Comparison of ENCODE assay signal across 8 cellular contexts in genomic region chr9:27528886-27529315, GRCh38. TPM values are rescaled to one million over a fixed set of nuclear protein-coding genes. Genes with fewer than 3 reads are reported as not detected.
A peak's percentile ranks its signal among the peaks of the same experiment; 100 is the strongest.
DNase-seq lines count a peak whose midpoint lies in the region; ATAC-seq and TF ChIP-seq lines count a peak whose summit lies in the region.

No MANE protein-coding gene starts in this region.

- H3K4me3 ChIP-seq in epithelial cell of proximal tubule (ENCODE audit: low read depth, low read length) (peak overlapping the region; percentile 70), mucosa of stomach (ENCODE audit: low read length) (peak overlapping the region; percentile 76)

- ATAC-seq in GM21390 (IDR thresholded peaks at IDR 0.05; ENCODE audit: unreplicated experiment) (peak; percentile 39), HG03469 (IDR thresholded peaks at IDR 0.05; ENCODE audit: unreplicated experiment) (no peak)
- ATAC-seq in stimulated activated naive CD8-positive, alpha-beta T cell treated with anti-CD3 and anti-CD28 coated beads, Interleukin-15, amount 100 ng/mL, for 72 hours, result peak; percentile 70

- H3K4me3 Mint-ChIP-seq in stimulated activated naive CD8-positive, alpha-beta T cell treated with anti-CD3 and anti-CD28 coated beads, Interleukin-15, amount 100 ng/mL, for 72 hours, result peak overlapping the region; percentile 89 to 91

- H3K9ac ChIP-seq in mucosa of stomach (ENCODE audit: low read length), result peak overlapping the region; percentile 91

- H3K9me3 ChIP-seq in mucosa of stomach (ENCODE audit: control insufficient read depth, low read length), result no peaks in the 10 kb centered on the region

- no peaks in the 10 kb centered on the region for H3K36me3 ChIP-seq in mucosa of stomach (ENCODE audit: control insufficient read depth, insufficient read depth, low read length)

- no peaks in the 10 kb centered on the region for H3K27me3 ChIP-seq in mucosa of stomach (ENCODE audit: control insufficient read depth, insufficient read depth, low read length)

- peak; percentile 88 for DNase-seq in CD1c-positive myeloid dendritic cell (ENCODE audit: extremely low spot score)
- DNase-seq in HuH-7.5 (ENCODE audit: low spot score), result peak; percentile 25
- peak; percentile 73 for DNase-seq in activated CD8-positive, alpha-beta memory T cell treated with anti-CD3 and anti-CD28 coated beads, Interleukin-2, amount 50 U/mL, for 48 hours
- no peak for DNase-seq in epithelial cell of proximal tubule (ENCODE audit: low read depth)
- peak; percentile 45 to 65 for DNase-seq in stimulated activated naive CD8-positive, alpha-beta T cell treated with anti-CD3 and anti-CD28 coated beads, Interleukin-15, amount 100 ng/mL, for 72 hours

- H3K27me3 Mint-ChIP-seq in stimulated activated naive CD8-positive, alpha-beta T cell treated with anti-CD3 and anti-CD28 coated beads, Interleukin-15, amount 100 ng/mL, for 72 hours, result peaks cover 28% of the 10 kb centered on the region

- H3K27ac Mint-ChIP-seq in stimulated activated naive CD8-positive, alpha-beta T cell treated with anti-CD3 and anti-CD28 coated beads, Interleukin-15, amount 100 ng/mL, for 72 hours, result peak overlapping the region; percentile 77 to 82

- H3K4me1 Mint-ChIP-seq in stimulated activated naive CD8-positive, alpha-beta T cell treated with anti-CD3 and anti-CD28 coated beads, Interleukin-15, amount 100 ng/mL, for 72 hours, result peaks cover 19% of the 10 kb centered on the region

- no peak for TF ChIP-seq CTCF in epithelial cell of proximal tubule (conservative IDR thresholded peaks at IDR 0.05; ENCODE audit: low read depth, low read length)

- no peaks in the 10 kb centered on the region for H3K9me3 Mint-ChIP-seq in stimulated activated naive CD8-positive, alpha-beta T cell treated with anti-CD3 and anti-CD28 coated beads, Interleukin-15, amount 100 ng/mL, for 72 hours

- H3K4me1 ChIP-seq in mucosa of stomach (ENCODE audit: control insufficient read depth, insufficient read depth, low read length), result no peaks in the 10 kb centered on the region

RNA-seq across cellular contexts. Expression of gene MOB3B, which starts 0.7 kb away (rescaled TPM):
- total RNA-seq in epithelial cell of proximal tubule, result 2.3 and 2.9 TPM in 2 replicates

RNA-seq across cellular contexts. Expression of gene IFNK, which starts 4.8 kb away (rescaled TPM):
- total RNA-seq in epithelial cell of proximal tubule, result not detected in 2 replicates

RNA-seq across cellular contexts. Expression of gene C9orf72, which starts 44.4 kb away (rescaled TPM):
- 5.0 and 9.4 TPM in 2 replicates for total RNA-seq in epithelial cell of proximal tubule
